18 cellular contexts compared by ENCODE assay signal in the genomic region with DNA sequence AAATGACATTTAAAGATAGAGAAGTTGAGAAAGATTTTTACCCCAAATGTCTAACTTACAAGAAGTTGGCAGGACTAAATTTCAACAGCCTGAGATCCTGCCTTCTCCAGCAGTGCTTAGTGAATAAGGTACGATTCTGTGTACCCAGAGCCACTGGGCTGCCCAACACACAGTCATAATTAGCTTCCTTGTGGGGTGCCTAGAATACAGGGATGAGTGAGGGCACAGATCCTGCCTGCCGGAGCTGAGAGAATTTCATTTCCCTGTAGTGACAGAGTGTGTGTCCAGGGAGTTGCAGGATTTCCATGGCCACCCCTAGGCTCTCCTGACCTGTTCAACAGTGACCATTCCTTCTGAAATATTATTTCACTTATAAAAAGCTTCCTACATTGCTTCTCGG. TPM values are rescaled to one million over a fixed set of nuclear protein-coding genes. Genes with fewer than 3 reads are reported as not detected.
DNase-seq lines count a peak whose midpoint lies in the region; TF ChIP-seq lines count a peak whose summit lies in the region.
"Had no signal": no experiment of that assay in that cellular context is flagged by ENCODE, and none has a peak within 500 bp of the region (broad histone marks: within the 10 kb centered on the region; RNA-seq: fewer than 3 reads in every experiment).

No MANE protein-coding gene starts in this region.

- no peak for TF ChIP-seq CTCF in spleen (IDR thresholded peaks at IDR 0.05 in 8 of 11, conservative IDR thresholded peaks at IDR 0.05 in 3 of 11)

- H3K36me3 ChIP-seq in H7 (replicated peaks; ENCODE audit: control insufficient read depth, insufficient read depth, low read length) = no peaks in the 10 kb centered on the region; the same call in 1 of the 2 replicates
- H3K36me3 ChIP-seq in spleen = no peaks in the 10 kb centered on the region
- H3K36me3 ChIP-seq: Peyer's patch, SJSA1 had no signal

- intact Hi-C loops in spleen (cut with DNase I; ENCODE audit: low total_unique reads) = no loop called here

- H3K27me3 ChIP-seq in H7 (ENCODE audit: control insufficient read depth, insufficient read depth, low read length) = no peaks in the 10 kb centered on the region
- peaks cover 0 to 22% (median 0%) of the 10 kb centered on the region in 7 donors for H3K27me3 ChIP-seq in spleen (replicated peaks in 1 of 7)
- H3K27me3 ChIP-seq: Peyer's patch had no signal

- peak; percentile 10 for DNase-seq in H7
- peak; percentile 22 for DNase-seq in NCI-H2227 (lab: John Stamatoyannopoulos, UW; ENCODE audit: unreplicated experiment)
- DNase-seq in mesenteric fat pad (ENCODE audit: low spot score) = peak; percentile 53
- DNase-seq in spleen = peak; percentile 19
- no peak for DNase-seq in EL
- no peak for DNase-seq in NK-92 treated with Interleukin-12 subunit alpha and Interleukin-12 subunit beta, amount 100 ng/mL, for 24 hours (lab: John Stamatoyannopoulos, UW)
- no peak for DNase-seq in activated CD4-positive, CD25-positive, alpha-beta regulatory T cell treated with anti-CD3 and anti-CD28 coated beads, Interleukin-2, amount 50 U/mL, for 72 hours
- DNase-seq: CD4-positive, CD25-positive, alpha-beta regulatory T cell; MV-4-11; NCI-H1105 treated with DMSO at 0.1 percent for 48 hours; NCI-H187; NCI-H226; NCI-H524; NCI-H82 had no signal

- no peak overlapping the region for H3K27ac ChIP-seq in spleen
- H3K27ac ChIP-seq: Peyer's patch, SJSA1 had no signal

- no peak for TF ChIP-seq POLR2A in spleen (IDR thresholded peaks at IDR 0.05)

- no peak overlapping the region for H3K4me3 ChIP-seq in H7 (ENCODE audit: insufficient read depth, low read depth, low read length)
- H3K4me3 ChIP-seq in spleen = no peak overlapping the region
- H3K4me3 ChIP-seq: Peyer's patch, SJSA1 had no signal

- WGBS in spleen, 5 donors = 68 to 95% (median 89%) methylated on average over 3 of the region's 3 CpGs

- H3K4me1 ChIP-seq in spleen = no peaks in the 10 kb centered on the region
- H3K4me1 ChIP-seq: Peyer's patch had no signal

- H3K9me3 ChIP-seq in spleen = no peaks in the 10 kb centered on the region
- H3K9me3 ChIP-seq: Peyer's patch, SJSA1 had no signal

RNA-seq across cellular contexts. Expression of a gene that starts 27.0 kb away (rescaled TPM):
- 16.9 and 17.3 TPM in 2 replicates for total RNA-seq in H7 (2014; rRNA removed; shearing (Covaris generic))
- 3.8 TPM for total RNA-seq in mesenteric fat pad
- total RNA-seq in spleen = 1 to 10 TPM in 1 of 7 donors, under 1 TPM in 6; 0.35 to 1.6 (median 0.68) TPM
- polyA plus RNA-seq in spleen = under 1 TPM in 2 of 3 donors, not detected in 1; 0.06 to 0.09 TPM
- total RNA-seq: SJSA1 had no signal
- polyA plus RNA-seq: BJ, IgD-negative memory B cell had no signal

Comparison
In these comparisons a context has a peak if more than half of its experiments do, and no peak if none do; other contexts are left out.
1. DNase-seq: peak in H7 (single experiment), NCI-H2227 (single experiment), mesenteric fat pad (single experiment) and spleen (single experiment); none in EL (single experiment), NK-92 treated with Interleukin-12 subunit alpha and Interleukin-12 subunit beta, amount 100 ng/mL, for 24 hours (single experiment) and activated CD4-positive, CD25-positive, alpha-beta regulatory T cell treated with anti-CD3 and anti-CD28 coated beads, Interleukin-2, amount 50 U/mL, for 72 hours (single experiment).